Comparison of ENCODE assay signal across 28 cellular contexts in genomic region chr19:45556835-45557234, GRCh38. TPM values are rescaled to one million over a fixed set of nuclear protein-coding genes. Genes with fewer than 3 reads are reported as not detected.
"Had no signal": no experiment of that assay in that cellular context is flagged by ENCODE, and none has a peak within 500 bp of the region (broad histone marks: within the 10 kb centered on the region; RNA-seq: fewer than 3 reads in every experiment).

No MANE protein-coding gene starts in this region.

- H3K4me3 ChIP-seq: breast epithelium, colonic mucosa, dorsolateral prefrontal cortex, spleen, thoracic aorta, upper lobe of left lung had no signal

- FAIRE-seq: endothelial cell of umbilical vein had no signal

- H3K36me3 ChIP-seq: breast epithelium, colonic mucosa, thoracic aorta had no signal

- H3K9me3 ChIP-seq: breast epithelium, colonic mucosa, spleen, thoracic aorta, upper lobe of left lung had no signal

- H3K27ac Mint-ChIP-seq: activated naive CD8-positive, alpha-beta T cell treated with anti-CD3 and anti-CD28 coated beads for 36 hours; activated T-helper 2 cell treated with anti-CD3 and anti-CD28 coated beads, Interferon-gamma antibody, Interleukin-2, Interleukin-4, amounts not matched to agents 10 μg/mL and 5 μg/mL and 100 μg/mL, durations not matched to agents 14 hours and 24 hours and 36 hours; effector memory CD8-positive, alpha-beta T cell; nephron; T-helper 2 cell treated with Interferon-gamma antibody and Interleukin-4, amounts not matched to agents 5 μg/mL and 100 μg/mL, for 36 hours had no signal

- H3K4me3 Mint-ChIP-seq: activated naive CD8-positive, alpha-beta T cell treated with anti-CD3 and anti-CD28 coated beads for 36 hours; activated T-cell treated with anti-CD3 and anti-CD28 coated beads, Interleukin-2, amount 50 U/mL, for 4 hours; effector memory CD8-positive, alpha-beta T cell; nephron; T-helper 2 cell treated with Interferon-gamma antibody and Interleukin-4, amounts not matched to agents 5 μg/mL and 100 μg/mL, for 36 hours had no signal

- H3K9me3 Mint-ChIP-seq: activated naive CD8-positive, alpha-beta T cell treated with anti-CD3 and anti-CD28 coated beads for 36 hours; activated T-cell treated with anti-CD3 and anti-CD28 coated beads, Interleukin-2, amount 50 U/mL, for 4 hours; activated T-helper 2 cell treated with anti-CD3 and anti-CD28 coated beads, Interferon-gamma antibody, Interleukin-2, Interleukin-4, amounts not matched to agents 10 μg/mL and 5 μg/mL and 100 μg/mL, durations not matched to agents 14 hours and 24 hours and 36 hours; effector memory CD8-positive, alpha-beta T cell; nephron; T-helper 2 cell treated with Interferon-gamma antibody and Interleukin-4, amounts not matched to agents 5 μg/mL and 100 μg/mL, for 36 hours had no signal

- ATAC-seq: activated CD4-positive, CD25-positive, alpha-beta regulatory T cell treated with anti-CD3 and anti-CD28 coated beads, Interleukin-2, amount 50 U/mL, for 24 hours; activated T-cell treated with anti-CD3 and anti-CD28 coated beads, Interleukin-2, amount 50 U/mL, for 4 hours; effector memory CD8-positive, alpha-beta T cell had no signal

- H3K27ac ChIP-seq: breast epithelium, colonic mucosa, dorsolateral prefrontal cortex, spleen, thoracic aorta, upper lobe of left lung had no signal

- H3K4me1 ChIP-seq: breast epithelium had no signal

- H3K27me3 ChIP-seq: breast epithelium, colonic mucosa, dorsolateral prefrontal cortex, spleen, upper lobe of left lung had no signal

- DNase-seq: activated CD8-positive, alpha-beta memory T cell treated with anti-CD3 and anti-CD28 coated beads, Interleukin-2, amount 50 U/mL, for 48 hours; activated naive CD4-positive, alpha-beta T cell; activated naive CD8-positive, alpha-beta T cell treated with anti-CD3 and anti-CD28 coated beads for 36 hours; activated T-cell treated with anti-CD3 and anti-CD28 coated beads, Interleukin-2, amount 50 U/mL, for 4 hours; amniotic stem cell; colonic mucosa; dorsolateral prefrontal cortex; effector memory CD8-positive, alpha-beta T cell; foreskin melanocyte; hippocampal formation; kidney glomerular epithelial cell; mesenchymal stem cell; occipital lobe; spleen; stimulated activated CD4-positive, alpha-beta T cell treated with anti-CD3 and anti-CD28 coated beads, Interleukin-4, amount 100 ng/mL, for 1 hour; stimulated activated naive CD4-positive, alpha-beta T cell treated with Interleukin-2 at 50 U/mL for 16 hours; upper lobe of left lung had no signal

- H3K27me3 Mint-ChIP-seq: activated naive CD8-positive, alpha-beta T cell treated with anti-CD3 and anti-CD28 coated beads for 36 hours; effector memory CD8-positive, alpha-beta T cell had no signal

RNA-seq across cellular contexts. Expression of gene GPR4, which starts 45.2 kb away (rescaled TPM):
- total RNA-seq: activated CD8-positive, alpha-beta memory T cell treated with anti-CD3 and anti-CD28 coated beads for 36 hours; activated naive CD8-positive, alpha-beta T cell treated with anti-CD3 and anti-CD28 coated beads for 36 hours; activated T-helper 2 cell treated with anti-CD3 and anti-CD28 coated beads, Interferon-gamma antibody, Interleukin-2, Interleukin-4, amounts not matched to agents 10 μg/mL and 5 μg/mL and 100 μg/mL, durations not matched to agents 14 hours and 24 hours and 36 hours; mononuclear cell; myocyte; renal cortical epithelial cell had no signal
